In the genomic region with DNA sequence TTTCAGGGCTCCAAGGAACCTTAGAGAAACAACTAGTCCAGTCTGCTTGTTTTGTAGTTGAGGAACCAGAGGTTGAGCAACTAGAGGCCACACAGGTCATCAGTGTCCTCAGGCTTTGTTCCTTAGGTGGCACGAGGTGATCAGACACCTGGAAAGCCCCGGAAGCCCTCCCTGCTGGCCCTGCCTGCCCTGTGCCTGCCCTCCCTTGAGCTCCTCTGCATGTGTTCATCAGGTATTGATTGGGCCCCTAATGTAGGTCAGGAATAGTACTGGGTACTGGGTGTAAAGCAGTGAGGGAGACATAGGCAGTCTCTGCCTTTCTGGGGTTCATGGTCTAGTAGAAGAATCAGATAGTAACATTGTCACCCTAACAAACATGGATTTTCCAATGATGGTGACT, we compare ENCODE assay signal across 24 cellular contexts.
DNase-seq lines count a peak whose midpoint lies in the region; ATAC-seq, FAIRE-seq and TF ChIP-seq lines count a peak whose summit lies in the region.
"Had no signal": no experiment of that assay in that cellular context is flagged by ENCODE, and none has a peak within 500 bp of the region (broad histone marks: within the 10 kb centered on the region; RNA-seq: fewer than 3 reads in every experiment).

No MANE protein-coding gene starts in this region.

- TF ChIP-seq EP300 in HepG2 (IDR thresholded peaks at IDR 0.05; ENCODE audit: low read depth in 2 of 2, low read length in 2 of 2), result no peak
- TF ChIP-seq EP300 in HepG2 (CRISPR knock-in tag; IDR thresholded peaks at IDR 0.05; ENCODE audit: borderline replicate concordance), result no peak

- H3K27me3 ChIP-seq in right lobe of liver, result no peaks in the 10 kb centered on the region
- no peaks in the 10 kb centered on the region for H3K27me3 ChIP-seq in HepG2 (ENCODE audit: control insufficient read depth in 1 of 2, insufficient read depth in 2 of 2, low read length in 2 of 2)
- H3K27me3 ChIP-seq: BE2C had no signal

- TF ChIP-seq CTCF in right lobe of liver (IDR thresholded peaks at IDR 0.05), result no peak
- no peak for TF ChIP-seq CTCF in HepG2 (CRISPR knock-in tag; IDR thresholded peaks at IDR 0.05)

- H3K36me3 ChIP-seq in right lobe of liver (no peaks in the 10 kb centered on the region), HepG2 (replicated peaks in 1 of 2; ENCODE audit: control insufficient read depth in 1 of 2, insufficient read depth in 2 of 2, low read length in 2 of 2) (no peaks in the 10 kb centered on the region)
- H3K36me3 ChIP-seq: BE2C; BLaER1 treated with 17β-estradiol and CSF1 and Interleukin-3, amounts not matched to agents 10 nM and 100 nM had no signal

- no peaks in the 10 kb centered on the region for H3K79me2 ChIP-seq in HepG2 (ENCODE audit: insufficient read depth, low read length)

- H3K4me1 ChIP-seq in right lobe of liver (peaks cover 0 to 13% (median 0%) of the 10 kb centered on the region in 4 donors), HepG2 (ENCODE audit: insufficient read depth, low read length) (peaks cover 7% of the 10 kb centered on the region)
- H3K4me1 ChIP-seq: A549 had no signal

- TF ChIP-seq RAD21 in HepG2 (CRISPR knock-in tag; IDR thresholded peaks at IDR 0.05), result no peak

- peaks cover 23% of the 10 kb centered on the region; the same call in 1 of the 2 replicates for H4K20me1 ChIP-seq in HepG2 (ENCODE audit: insufficient read depth, low read length)

- FAIRE-seq in HepG2 (lab: Jason Lieb, UNC), result no peak
- FAIRE-seq in urothelium cell line (lab: Jason Lieb, UNC), result peak; percentile 13
- FAIRE-seq: A549, D721Med, GM12878, GM19239 had no signal

- H3K27ac ChIP-seq in right lobe of liver, result no peak overlapping the region
- H3K27ac ChIP-seq in HepG2 (ENCODE audit: extremely low read length, insufficient read depth, low read length), result no peak overlapping the region
- H3K27ac ChIP-seq: A549; BLaER1 treated with 17β-estradiol and CSF1 and Interleukin-3, amounts not matched to agents 10 nM and 100 nM; GM23248 had no signal

- no peak overlapping the region for H3K4me2 ChIP-seq in HepG2 (ENCODE audit: low read depth, low read length)
- H3K4me2 ChIP-seq: A549; BLaER1 treated with 17β-estradiol and CSF1 and Interleukin-3, amounts not matched to agents 10 nM and 100 nM had no signal

- DNase-seq in right lobe of liver (no peak), HepG2 (ENCODE audit: low spot score) (no peak), left lobe of liver (ENCODE audit: low spot score) (no peak), urothelium cell line (ENCODE audit: low spot score) (no peak), left ventricle myocardium superior (no peak), GOT3 (lab: John Stamatoyannopoulos, UW) (no peak)
- DNase-seq: 8988T; ACHN; AML-193; BE2C; CD4-positive, alpha-beta T cell; CD8-positive, alpha-beta memory T cell; DMS 273 treated with DMSO at 0.1 percent for 48 hours; DMS79; EL; GDM1; GM23248; H9 had no signal

- POLR2A ChIA-PET in HepG2 (lab: Yijun Ruan, JAX), result no interaction called here

- in situ Hi-C loops in HepG2 (cut with HindIII; ENCODE audit: extremely low pct_ligation_motif_present, low pct_unique_long_range_greater_than_20kb), result no loop called here

- no peak for TF ChIP-seq POLR2A in right lobe of liver (IDR thresholded peaks at IDR 0.05)
- TF ChIP-seq POLR2A in HepG2 (IDR thresholded peaks at IDR 0.05; ENCODE audit: insufficient read depth in 1 of 2, low read depth in 2 of 2, low read length in 2 of 2), result no peak

- CTCF ChIA-PET in HepG2 (lab: Yijun Ruan, JAX; ENCODE audit: low intra/inter-chr PET ratio, low total read pairs), result no interaction called here

- ATAC-seq in right lobe of liver (peak; percentile 37 to 65 (median 45)), HepG2 (no peak), left lobe of liver (peak; percentile 58), left ventricle myocardium superior (no peak)
- ATAC-seq: A549, GM12878, HCT116 had no signal

- H3K4me3 ChIP-seq in right lobe of liver (no peak overlapping the region), HepG2 (replicated peaks in 1 of 3; ENCODE audit: insufficient read depth in 1 of 3, low read depth in 2 of 3, low read length in 3 of 3) (no peak overlapping the region)
- H3K4me3 ChIP-seq: A549; BLaER1 treated with 17β-estradiol and CSF1 and Interleukin-3, amounts not matched to agents 10 nM and 100 nM; GM12878; GM23248 had no signal

- H2AFZ ChIP-seq in HepG2 (ENCODE audit: low read length), result no peak overlapping the region
- H2AFZ ChIP-seq: GM23248 had no signal

- no peak overlapping the region for H3K9ac ChIP-seq in HepG2 (ENCODE audit: insufficient read depth, low read depth, low read length)
- H3K9ac ChIP-seq: BLaER1 treated with 17β-estradiol and CSF1 and Interleukin-3, amounts not matched to agents 10 nM and 100 nM; GM23248 had no signal

- 60% methylated on average over 1 of the region's 2 CpGs for WGBS in right lobe of liver (ENCODE audit: insufficient coverage, low coverage, low lambda C conversion rate, missing lambda C conversion rate)
- WGBS in HepG2 (ENCODE audit: low lambda C conversion rate), result no CpG with 5 or more reads among the region's 2 CpGs

- H3K9me3 ChIP-seq in right lobe of liver (no peaks in the 10 kb centered on the region), HepG2 (ENCODE audit: low read length) (no peaks in the 10 kb centered on the region)
- H3K9me3 ChIP-seq: A549; BE2C; BLaER1 treated with 17β-estradiol and CSF1 and Interleukin-3, amounts not matched to agents 10 nM and 100 nM had no signal

- no TSS peak for BruUV-seq in HepG2 (replicated peaks; lab: Mats Ljungman, UMichigan)

- intact Hi-C loops in right lobe of liver (cut with DNase I) (loop anchor here in 1 of 2 donors (10.0 kb wide), 1 partner anchor 47 kb away; no protein-coding TSS in a partner anchor), HepG2 (cut with micrococcal nuclease; ENCODE audit: unreplicated experiment) (no loop called here), left ventricle myocardium superior (cut with micrococcal nuclease) (no loop called here)

TF ChIP-seq in HepG2, 621 proteins besides CTCF, POLR2A, EP300 and RAD21 (continues in another document):
- TF ChIP-seq ZNF646 (CRISPR knock-in tag; IDR thresholded peaks at IDR 0.05) (no peak), ZNF790 (CRISPR knock-in tag; IDR thresholded peaks at IDR 0.05; ENCODE audit: borderline replicate concordance) (no peak)
- TF ChIP-seq, protein P1, sequence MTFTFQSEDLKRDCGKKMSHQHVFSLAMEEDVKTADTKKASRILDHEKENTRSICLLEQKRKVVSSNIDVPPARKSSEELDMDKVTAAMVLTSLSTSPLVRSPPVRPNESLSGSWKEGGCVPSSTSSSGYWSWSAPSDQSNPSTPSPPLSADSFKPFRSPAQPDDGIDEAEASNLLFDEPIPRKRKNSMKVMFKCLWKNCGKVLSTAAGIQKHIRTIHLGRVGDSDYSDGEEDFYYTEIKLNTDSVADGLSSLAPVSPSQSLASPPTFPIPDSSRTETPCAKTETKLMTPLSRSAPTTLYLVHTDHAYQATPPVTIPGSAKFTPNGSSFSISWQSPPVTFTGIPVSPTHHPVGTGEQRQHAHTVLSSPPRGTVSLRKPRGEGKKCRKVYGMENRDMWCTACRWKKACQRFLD (CRISPR knock-in tag; IDR thresholded peaks at IDR 0.05; ENCODE audit: borderline replicate concordance), result no peak
- TF ChIP-seq, protein P2, sequence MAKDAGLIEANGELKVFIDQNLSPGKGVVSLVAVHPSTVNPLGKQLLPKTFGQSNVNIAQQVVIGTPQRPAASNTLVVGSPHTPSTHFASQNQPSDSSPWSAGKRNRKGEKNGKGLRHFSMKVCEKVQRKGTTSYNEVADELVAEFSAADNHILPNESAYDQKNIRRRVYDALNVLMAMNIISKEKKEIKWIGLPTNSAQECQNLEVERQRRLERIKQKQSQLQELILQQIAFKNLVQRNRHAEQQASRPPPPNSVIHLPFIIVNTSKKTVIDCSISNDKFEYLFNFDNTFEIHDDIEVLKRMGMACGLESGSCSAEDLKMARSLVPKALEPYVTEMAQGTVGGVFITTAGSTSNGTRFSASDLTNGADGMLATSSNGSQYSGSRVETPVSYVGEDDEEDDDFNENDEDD (CRISPR knock-in tag; IDR thresholded peaks at IDR 0.05; ENCODE audit: borderline replicate concordance), result no peak

Comparison
In these comparisons a context has a peak if more than half of its experiments do, and no peak if none do; other contexts are left out.
1. ATAC-seq: peak in right lobe of liver (4 of 4) and left lobe of liver (single experiment); none in HepG2 (single experiment) and left ventricle myocardium superior (single experiment).